Comparison of ENCODE assay signal across 29 cellular contexts in the genomic region with DNA sequence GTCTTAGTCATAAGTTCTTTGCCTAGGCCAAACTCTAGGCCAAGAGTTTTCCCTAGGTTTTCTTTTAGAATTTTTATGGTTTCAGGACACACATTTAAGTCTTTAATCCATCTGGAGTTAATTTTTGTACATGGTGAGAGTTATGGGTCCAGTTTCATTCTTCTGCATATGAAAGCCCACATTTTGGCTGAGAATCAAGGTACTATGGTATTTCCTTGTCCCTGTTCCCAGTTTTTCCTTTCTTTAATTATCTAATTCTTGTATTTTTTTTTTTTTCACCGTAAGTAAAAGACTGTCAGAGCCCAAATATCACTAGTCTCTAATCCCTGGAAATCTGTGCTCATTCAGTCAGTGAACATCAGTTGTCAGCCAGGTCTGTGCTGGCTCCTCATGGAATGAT.
"Had no signal": no experiment of that assay in that cellular context is flagged by ENCODE, and none has a peak within 500 bp of the region (broad histone marks: within the 10 kb centered on the region; RNA-seq: fewer than 3 reads in every experiment).

No MANE protein-coding gene starts in this region.

- H3K4me3 ChIP-seq: adrenal gland, cardiac muscle cell, Peyer's patch, SJSA1 had no signal

- H3K4me3 Mint-ChIP-seq: activated CD4-positive, alpha-beta T cell treated with anti-CD3 and anti-CD28 coated beads for 36 hours; activated CD4-positive, alpha-beta T cell treated with anti-CD3 and anti-CD28 coated beads, Interleukin-2, amount 10 ng/mL, durations not matched to agents 7 days and 5 days; activated CD8-positive, alpha-beta T cell treated with anti-CD3 and anti-CD28 coated beads, Interleukin-2, amount 10 ng/mL, durations not matched to agents 7 days and 5 days; activated naive CD4-positive, alpha-beta T cell treated with anti-CD3 and anti-CD28 coated beads for 36 hours; activated T-cell treated with anti-CD3 and anti-CD28 coated beads, Interleukin-2, amount 50 U/mL, for 24 hours; central memory CD8-positive, alpha-beta T cell; T-helper 1 cell treated with Interleukin-12 subunit alpha and Interleukin-12 subunit beta and Interleukin-4 antibody, amounts not matched to agents 30 μg/mL and 1 μg/mL, for 36 hours; T-helper 2 cell treated with Interferon-gamma antibody and Interleukin-4, amounts not matched to agents 5 μg/mL and 100 μg/mL, for 36 hours; WTC11 had no signal

- H3K27me3 ChIP-seq: cardiac muscle cell, Peyer's patch, SJSA1 had no signal

- H3K27ac Mint-ChIP-seq: activated CD4-positive, alpha-beta T cell treated with anti-CD3 and anti-CD28 coated beads for 36 hours; activated CD4-positive, alpha-beta T cell treated with anti-CD3 and anti-CD28 coated beads, Interleukin-2, amount 10 ng/mL, durations not matched to agents 7 days and 5 days; activated CD8-positive, alpha-beta T cell treated with anti-CD3 and anti-CD28 coated beads, Interleukin-2, amount 10 ng/mL, durations not matched to agents 7 days and 5 days; activated naive CD4-positive, alpha-beta T cell treated with anti-CD3 and anti-CD28 coated beads for 36 hours; activated naive CD4-positive, alpha-beta T cell treated with anti-CD3 and anti-CD28 coated beads, Interleukin-2, amount 50 U/mL, for 72 hours; activated T-cell treated with anti-CD3 and anti-CD28 coated beads, Interleukin-2, amount 50 U/mL, for 24 hours; T-helper 1 cell treated with Interleukin-12 subunit alpha and Interleukin-12 subunit beta and Interleukin-4 antibody, amounts not matched to agents 30 μg/mL and 1 μg/mL, for 36 hours; T-helper 2 cell treated with Interferon-gamma antibody and Interleukin-4, amounts not matched to agents 5 μg/mL and 100 μg/mL, for 36 hours; WTC11 had no signal

- H3K9me3 Mint-ChIP-seq: activated naive CD4-positive, alpha-beta T cell treated with anti-CD3 and anti-CD28 coated beads for 36 hours; activated naive CD4-positive, alpha-beta T cell treated with anti-CD3 and anti-CD28 coated beads, Interleukin-2, amount 50 U/mL, for 72 hours; activated T-cell treated with anti-CD3 and anti-CD28 coated beads, Interleukin-2, amount 50 U/mL, for 24 hours; central memory CD8-positive, alpha-beta T cell; T-helper 2 cell treated with Interferon-gamma antibody and Interleukin-4, amounts not matched to agents 5 μg/mL and 100 μg/mL, for 36 hours had no signal

- H3K27ac ChIP-seq: adrenal gland, cardiac muscle cell, Peyer's patch, SJSA1 had no signal

- H3K4me1 Mint-ChIP-seq: activated CD4-positive, alpha-beta T cell treated with anti-CD3 and anti-CD28 coated beads for 36 hours; activated CD4-positive, alpha-beta T cell treated with anti-CD3 and anti-CD28 coated beads, Interleukin-2, amount 10 ng/mL, durations not matched to agents 7 days and 5 days; central memory CD8-positive, alpha-beta T cell had no signal

- DNase-seq: activated CD4-positive, alpha-beta T cell treated with anti-CD3 and anti-CD28 coated beads for 36 hours; activated CD4-positive, alpha-beta T cell treated with anti-CD3 and anti-CD28 coated beads, Interleukin-2, amount 10 ng/mL, durations not matched to agents 7 days and 5 days; activated CD4-positive, alpha-beta T cell treated with anti-CD3 and anti-CD28 coated beads, Interleukin-2, amount 50 U/mL, for 48 hours; activated CD8-positive, alpha-beta T cell treated with anti-CD3 and anti-CD28 coated beads, Interleukin-2, amount 10 ng/mL, durations not matched to agents 7 days and 5 days; activated gamma-delta T cell treated with Interleukin-2 at 50 U/mL for 16 hours; activated naive CD4-positive, alpha-beta T cell treated with anti-CD3 and anti-CD28 coated beads for 36 hours; activated T-cell treated with anti-CD3 and anti-CD28 coated beads, Interleukin-2, amount 50 U/mL, for 24 hours; adrenal gland; NCI-H1092 treated with DMSO at 0.1 percent for 48 hours; NCI-H1417; NCI-H146; NCI-H1930; NCI-H2081 treated with DMSO at 0.1 percent for 48 hours; NCI-H526; NCI-H748 treated with DMSO at 0.1 percent for 48 hours; NK-92 treated with Interleukin-12 subunit alpha and Interleukin-12 subunit beta, amount 100 ng/mL, for 24 hours; PC-3; Peyer's patch; RPMI8226; SHP77 treated with DMSO at 0.1 percent for 48 hours; SK-N-SH had no signal

- H3K4me1 ChIP-seq: adrenal gland, Peyer's patch, SJSA1 had no signal

- H3K9ac ChIP-seq: SK-N-SH had no signal

- H3K9me2 ChIP-seq: SK-N-SH had no signal

- H3K9me3 ChIP-seq: adrenal gland, Peyer's patch, SJSA1, SK-N-SH had no signal

- H3K4me2 ChIP-seq: SK-N-SH had no signal

- ATAC-seq: activated CD4-positive, alpha-beta T cell treated with anti-CD3 and anti-CD28 coated beads for 36 hours; activated CD4-positive, CD25-positive, alpha-beta regulatory T cell treated with anti-CD3 and anti-CD28 coated beads, Interleukin-2, amount 50 U/mL, for 24 hours; activated CD8-positive, alpha-beta T cell treated with anti-CD3 and anti-CD28 coated beads, Interleukin-2, amount 10 ng/mL, durations not matched to agents 7 days and 5 days; activated naive CD4-positive, alpha-beta T cell treated with anti-CD3 and anti-CD28 coated beads, Interleukin-2, amount 50 U/mL, for 72 hours; PC-3; WTC11 had no signal

- H3K36me3 ChIP-seq: adrenal gland, cardiac muscle cell, Peyer's patch, SJSA1 had no signal
